In genomic region chr10:7260412-7260900, GRCh38 we compare ENCODE assay signal across 8 cellular contexts.
DNase-seq lines count a peak whose midpoint lies in the region; ATAC-seq and TF ChIP-seq lines count a peak whose summit lies in the region.

No MANE protein-coding gene starts in this region.

- DNase-seq in stimulated activated naive CD8-positive, alpha-beta T cell treated with anti-CD3 and anti-CD28 coated beads, Interleukin-15, Interleukin-2, amounts not matched to agents 100 U/mL and 50 U/mL, for 24 hours: no peak
- DNase-seq in NCI-H460 (ENCODE audit: extremely low read depth, low read depth) (peak; percentile 66), brain microvascular endothelial cell (peak; percentile 45), iPS-NIHi7 (ENCODE audit: extremely low spot score) (peak; percentile 79), spleen (no peak), NCI-H2029 (lab: John Stamatoyannopoulos, UW) (no peak)

- no peaks in the 10 kb centered on the region for H3K27me3 Mint-ChIP-seq in stimulated activated naive CD8-positive, alpha-beta T cell treated with anti-CD3 and anti-CD28 coated beads, Interleukin-15, Interleukin-2, amounts not matched to agents 100 ng/mL and 50 ng/mL, for 24 hours

- H3K27ac Mint-ChIP-seq in stimulated activated naive CD8-positive, alpha-beta T cell treated with anti-CD3 and anti-CD28 coated beads, Interleukin-15, Interleukin-2, amounts not matched to agents 100 ng/mL and 50 ng/mL, for 24 hours: peak overlapping the region; percentile 86

- H3K36me3 ChIP-seq in brain microvascular endothelial cell (replicated peaks) (no peaks in the 10 kb centered on the region), spleen (peaks cover 0 to 22% (median 3%) of the 10 kb centered on the region in 6 donors)

- WGBS in spleen, 5 donors: 21 to 42% (median 35%) methylated on average over 3 of the region's 3 CpGs

- H3K27ac ChIP-seq in brain microvascular endothelial cell (no peak overlapping the region), spleen (peak overlapping the region in 4 of 8 donors; percentile 29 to 46 (median 38))

- peak; percentile 72 for TF ChIP-seq CTCF in brain microvascular endothelial cell (IDR thresholded peaks at IDR 0.05; ENCODE audit: low read depth, low read length, missing control alignments)
- peak; percentile 58 to 87 (median 82) for TF ChIP-seq CTCF in spleen (IDR thresholded peaks at IDR 0.05 in 8 of 11, conservative IDR thresholded peaks at IDR 0.05 in 3 of 11)

- peaks cover 16 to 74% (median 48%) of the 10 kb centered on the region in 6 donors for H3K4me1 ChIP-seq in spleen

- H3K36me3 Mint-ChIP-seq in stimulated activated naive CD8-positive, alpha-beta T cell treated with anti-CD3 and anti-CD28 coated beads, Interleukin-15, Interleukin-2, amounts not matched to agents 100 ng/mL and 50 ng/mL, for 24 hours (ENCODE audit: low read depth): peaks cover 34% of the 10 kb centered on the region

- H3K27me3 ChIP-seq in brain microvascular endothelial cell (replicated peaks) (no peaks in the 10 kb centered on the region), spleen (replicated peaks in 1 of 7) (no peaks in the 10 kb centered on the region)

- H3K9me3 Mint-ChIP-seq in stimulated activated naive CD8-positive, alpha-beta T cell treated with anti-CD3 and anti-CD28 coated beads, Interleukin-15, Interleukin-2, amounts not matched to agents 100 ng/mL and 50 ng/mL, for 24 hours: no peaks in the 10 kb centered on the region

- H3K9me3 ChIP-seq in spleen: no peaks in the 10 kb centered on the region

- H3K4me3 Mint-ChIP-seq in stimulated activated naive CD8-positive, alpha-beta T cell treated with anti-CD3 and anti-CD28 coated beads, Interleukin-15, Interleukin-2, amounts not matched to agents 100 ng/mL and 50 ng/mL, for 24 hours: peak overlapping the region; percentile 2

- H3K4me3 ChIP-seq in brain microvascular endothelial cell (ENCODE audit: low read depth, low read length): no peak overlapping the region
- H3K4me3 ChIP-seq in spleen: no peak overlapping the region

- no peak for ATAC-seq in stimulated activated naive CD8-positive, alpha-beta T cell treated with anti-CD3 and anti-CD28 coated beads, Interleukin-15, Interleukin-2, amounts not matched to agents 100 U/mL and 50 U/mL, for 24 hours
- ATAC-seq in HG02642 (IDR thresholded peaks at IDR 0.05; ENCODE audit: poor library complexity, unreplicated experiment): peak; percentile 73

- in situ Hi-C loops in brain microvascular endothelial cell (cut with HindIII; ENCODE audit: low pct_ligation_motif_present, low sequenced_read_pairs): loop anchor here (25.0 kb wide), 1 partner anchor 123 kb away; no protein-coding TSS in a partner anchor

- TF ChIP-seq POLR2A in spleen (IDR thresholded peaks at IDR 0.05): no peak

- peaks cover 63% of the 10 kb centered on the region for H3K4me1 Mint-ChIP-seq in stimulated activated naive CD8-positive, alpha-beta T cell treated with anti-CD3 and anti-CD28 coated beads, Interleukin-15, Interleukin-2, amounts not matched to agents 100 ng/mL and 50 ng/mL, for 24 hours (ENCODE audit: low read depth)

- intact Hi-C loops in spleen (cut with DNase I; ENCODE audit: low total_unique reads): loop anchor here (10.0 kb wide), 1 partner anchor 144 kb away; no protein-coding TSS in a partner anchor

Comparison
In these comparisons a context has a peak if more than half of its experiments do, and no peak if none do; other contexts are left out.
1. DNase-seq: peak in NCI-H460 (single experiment), brain microvascular endothelial cell (single experiment) and iPS-NIHi7 (single experiment); none in stimulated activated naive CD8-positive, alpha-beta T cell treated with anti-CD3 and anti-CD28 coated beads, Interleukin-15, Interleukin-2, amounts not matched to agents 100 U/mL and 50 U/mL, for 24 hours (single experiment), spleen (single experiment) and NCI-H2029 (single experiment).